In the genomic region with DNA sequence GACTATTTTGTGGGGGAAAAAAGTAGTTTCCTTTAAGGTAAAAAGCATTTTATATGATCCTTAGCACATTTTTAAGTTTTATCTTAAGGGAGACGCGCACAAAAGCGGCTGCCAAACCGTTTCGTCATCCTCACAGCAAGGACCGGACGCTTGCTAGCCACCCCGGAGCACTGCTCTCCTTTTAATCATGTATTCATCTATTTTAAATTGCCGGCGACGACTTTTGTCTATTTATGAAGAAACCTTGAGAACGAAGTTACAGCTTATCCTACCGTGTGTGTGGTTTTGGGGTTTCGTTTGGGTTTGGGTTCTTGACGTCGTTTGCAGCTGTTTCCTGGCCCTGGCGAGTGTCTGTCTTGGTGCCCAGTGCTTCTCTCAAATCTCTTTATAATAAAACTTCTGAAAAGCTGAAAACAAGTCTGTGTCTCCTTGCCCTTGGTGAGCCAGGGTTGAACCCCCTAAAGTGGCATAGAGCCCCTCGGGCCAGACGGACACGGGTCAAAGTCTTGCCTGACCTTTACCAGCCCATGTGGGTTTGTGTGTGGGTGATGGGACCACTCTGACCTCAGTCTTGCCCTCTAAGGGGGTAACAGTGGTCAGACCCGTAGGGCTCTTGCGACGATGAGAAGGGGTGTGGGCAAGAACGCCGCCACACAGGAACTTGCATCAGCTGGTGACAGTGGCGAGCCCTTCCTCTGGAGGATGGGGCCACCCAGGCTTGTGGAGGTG, we compare ENCODE assay signal across 9 cellular contexts.
DNase-seq lines count a peak whose midpoint lies in the region; ATAC-seq and TF ChIP-seq lines count a peak whose summit lies in the region.
"Had no signal": no experiment of that assay in that cellular context is flagged by ENCODE, and none has a peak within 500 bp of the region (broad histone marks: within the 10 kb centered on the region; RNA-seq: fewer than 3 reads in every experiment).

No MANE protein-coding gene starts in this region.

- H3K4me3 ChIP-seq in osteoblast (ENCODE audit: insufficient read depth, low read length) (no peak overlapping the region), ascending aorta (no peak overlapping the region)
- H3K4me3 ChIP-seq: cardiac muscle cell had no signal

- H3K79me2 ChIP-seq in osteoblast (ENCODE audit: insufficient read depth, low read length), result no peaks in the 10 kb centered on the region

- no peak overlapping the region for H2AFZ ChIP-seq in osteoblast (ENCODE audit: low read length)

- H3K27me3 ChIP-seq in osteoblast (ENCODE audit: insufficient read depth, low read length) (peaks cover 22% of the 10 kb centered on the region), ascending aorta (no peaks in the 10 kb centered on the region)
- H3K27me3 ChIP-seq: cardiac muscle cell had no signal

- peak; percentile 40 for DNase-seq in activated CD8-positive, alpha-beta memory T cell treated with anti-CD3 and anti-CD28 coated beads, Interleukin-2, amount 50 U/mL, for 4 hours
- peak; percentile 66 for DNase-seq in osteoblast (ENCODE audit: insufficient read length, low spot score, missing footprints)
- no peak for DNase-seq in NCI-H748 (lab: John Stamatoyannopoulos, UW; ENCODE audit: unreplicated experiment)
- DNase-seq in NCI-H524 treated with DMSO at 0.1 percent for 48 hours (lab: John Stamatoyannopoulos, UW), result no peak
- no peak for DNase-seq in ascending aorta (ENCODE audit: low spot score in 2 of 2)

- H3K9me3 ChIP-seq in osteoblast (ENCODE audit: low read depth, low read length), result no peaks in the 10 kb centered on the region
- H3K9me3 ChIP-seq in ascending aorta, result no peaks in the 10 kb centered on the region

- H3K4me1 ChIP-seq in osteoblast (ENCODE audit: insufficient read depth, low read length), result peaks cover 1% of the 10 kb centered on the region
- no peaks in the 10 kb centered on the region for H3K4me1 ChIP-seq in ascending aorta

- intact Hi-C loops in ascending aorta (cut with DNase I), result no loop called here

- no peak for TF ChIP-seq CTCF in osteoblast (IDR thresholded peaks at IDR 0.05; ENCODE audit: extremely low read depth, low read depth, low read length)
- TF ChIP-seq CTCF in ascending aorta (IDR thresholded peaks at IDR 0.05), result no peak

- ATAC-seq in GM18511 (IDR thresholded peaks at IDR 0.05; ENCODE audit: unreplicated experiment) (peak; percentile 68), HG03520 (IDR thresholded peaks at IDR 0.05; ENCODE audit: unreplicated experiment) (peak; percentile 51), HG03469 (IDR thresholded peaks at IDR 0.05; ENCODE audit: unreplicated experiment) (no peak)

- H3K4me2 ChIP-seq in osteoblast (ENCODE audit: insufficient read depth, low read length), result no peak overlapping the region

- H3K27ac ChIP-seq in osteoblast (ENCODE audit: low read depth, low read length), result no peak overlapping the region
- H3K27ac ChIP-seq in ascending aorta, result no peak overlapping the region
- H3K27ac ChIP-seq: cardiac muscle cell had no signal

- no peaks in the 10 kb centered on the region for H4K20me1 ChIP-seq in osteoblast (ENCODE audit: insufficient read depth, low read length)

- H3K36me3 ChIP-seq in osteoblast (ENCODE audit: insufficient read depth, low read length), result no peaks in the 10 kb centered on the region
- no peaks in the 10 kb centered on the region for H3K36me3 ChIP-seq in ascending aorta
- H3K36me3 ChIP-seq: cardiac muscle cell had no signal

Comparison
In these comparisons a context has a peak if more than half of its experiments do, and no peak if none do; other contexts are left out.
1. DNase-seq: peak in activated CD8-positive, alpha-beta memory T cell treated with anti-CD3 and anti-CD28 coated beads, Interleukin-2, amount 50 U/mL, for 4 hours (single experiment) and osteoblast (single experiment); none in NCI-H748 (single experiment), NCI-H524 treated with DMSO at 0.1 percent for 48 hours (single experiment) and ascending aorta (0 of 2).